25 cellular contexts compared by ENCODE assay signal in genomic region chr2:80638759-80639158, GRCh38.
"Had no signal": no experiment of that assay in that cellular context is flagged by ENCODE, and none has a peak within 500 bp of the region (broad histone marks: within the 10 kb centered on the region; RNA-seq: fewer than 3 reads in every experiment).

No MANE protein-coding gene starts in this region.

- DNase-seq: caudate nucleus; dorsolateral prefrontal cortex; effector CD4-positive, alpha-beta T cell; foreskin fibroblast; glutamatergic neuron; kidney; left ventricle myocardium superior; lower lobe of right lung; mucosa of descending colon; naive thymus-derived CD4-positive, alpha-beta T cell; posterior cingulate gyrus; psoas muscle; right cardiac atrium; spleen; stimulated activated CD4-positive, alpha-beta T cell treated with anti-CD3 and anti-CD28 coated beads, Interleukin-4, amount 100 ng/mL, for 4 hours; stimulated activated naive CD8-positive, alpha-beta T cell treated with anti-CD3 and anti-CD28 coated beads, Interleukin-15, Interleukin-2, amounts not matched to agents 100 U/mL and 50 U/mL, for 24 hours; substantia nigra; upper lobe of right lung had no signal

- H3K4me2 ChIP-seq: neural progenitor cell had no signal

- H3K4me1 ChIP-seq: lower lobe of right lung, neural progenitor cell, psoas muscle, spleen, tibial nerve, upper lobe of right lung, vagina had no signal

- H3K27me3 ChIP-seq: dorsolateral prefrontal cortex, neural progenitor cell, spleen, tibial nerve, upper lobe of right lung, vagina had no signal

- H3K27ac ChIP-seq: dorsolateral prefrontal cortex, lower lobe of right lung, neural progenitor cell, psoas muscle, skin epidermis, spleen, thoracic aorta, tibial nerve, upper lobe of right lung, vagina had no signal

- H3K4me3 ChIP-seq: dorsolateral prefrontal cortex, lower lobe of right lung, mucosa of descending colon, neural progenitor cell, psoas muscle, skin epidermis, spleen, thoracic aorta, tibial nerve, upper lobe of right lung, vagina had no signal

- ATAC-seq: esophagus mucosa; left ventricle myocardium superior; mucosa of descending colon; naive thymus-derived CD4-positive, alpha-beta T cell; psoas muscle; stimulated activated memory B cell treated with anti-CD40 and anti-IgM and Interleukin-4, amounts not matched to agents 10 μg/mL and 1 μg/mL and 100 μg/mL, for 72 hours; stimulated activated naive CD8-positive, alpha-beta T cell treated with anti-CD3 and anti-CD28 coated beads, Interleukin-15, Interleukin-2, amounts not matched to agents 100 U/mL and 50 U/mL, for 24 hours; upper lobe of right lung had no signal

- H3K36me3 ChIP-seq: lower lobe of right lung, neural progenitor cell, spleen, thoracic aorta, tibial nerve, upper lobe of right lung, vagina had no signal

- H2AFZ ChIP-seq: neural progenitor cell had no signal

- H3K9me3 ChIP-seq: lower lobe of right lung, mucosa of descending colon, psoas muscle, thoracic aorta, tibial nerve, upper lobe of right lung, vagina had no signal
